12 cellular contexts compared by ENCODE assay signal in genomic region chr1:8464377-8464776, GRCh38.
DNase-seq lines count a peak whose midpoint lies in the region; ATAC-seq and TF ChIP-seq lines count a peak whose summit lies in the region.
"Had no signal": no experiment of that assay in that cellular context is flagged by ENCODE, and none has a peak within 500 bp of the region (broad histone marks: within the 10 kb centered on the region; RNA-seq: fewer than 3 reads in every experiment).

No MANE protein-coding gene starts in this region.

- CTCF ChIA-PET in WTC11 (lab: Charles Lee), result interaction anchor here (1.4 to 2.7 kb wide), 3 partner anchors 21 to 385 kb away, joined by 3 to 10 read pairs (median 6); no protein-coding TSS in a partner anchor

- ATAC-seq in WTC11, result peak; percentile 10
- ATAC-seq in GM19395 (IDR thresholded peaks at IDR 0.05; ENCODE audit: unreplicated experiment), result no peak
- ATAC-seq in HG03196 (IDR thresholded peaks at IDR 0.05; ENCODE audit: unreplicated experiment), result no peak
- ATAC-seq: foreskin keratinocyte had no signal

- H3K4me3 ChIP-seq in BLaER1 (no peak overlapping the region), prostate gland (no peak overlapping the region)

- no peak for TF ChIP-seq CTCF in WTC11 (IDR thresholded peaks at IDR 0.05)
- TF ChIP-seq CTCF in prostate gland (IDR thresholded peaks at IDR 0.05), result no peak

- H3K36me3 ChIP-seq in BLaER1 (peaks cover 66% of the 10 kb centered on the region), prostate gland (no peaks in the 10 kb centered on the region)
- H3K36me3 ChIP-seq: brain microvascular endothelial cell had no signal

- POLR2A ChIA-PET in WTC11 (lab: Charles Lee), result interaction anchor here (0.5 kb wide), 1 partner anchor 257 kb away, joined by 3 read pairs; no protein-coding TSS in a partner anchor

- no peaks in the 10 kb centered on the region for H3K9me3 Mint-ChIP-seq in WTC11
- H3K9me3 Mint-ChIP-seq: CD4-positive, CD25-positive, alpha-beta regulatory T cell had no signal

- DNase-seq in WTC11 (ENCODE audit: low spot score) (peak; percentile 24), kidney tubule cell (ENCODE audit: low spot score) (peak; percentile 20), prostate gland (ENCODE audit: low spot score) (no peak), cerebellar nuclear complex (lab: John Stamatoyannopoulos, UW) (no peak), NCI-H2081 (lab: John Stamatoyannopoulos, UW) (no peak)
- DNase-seq: brain microvascular endothelial cell, foreskin keratinocyte, NCI-H526 had no signal

- no peak for TF ChIP-seq POLR2A in prostate gland (IDR thresholded peaks at IDR 0.05)

- peaks cover 76% of the 10 kb centered on the region for H4K20me1 ChIP-seq in BLaER1

- WGBS in prostate gland, result 72% methylated on average over 4 of the region's 4 CpGs

- H3K4me2 ChIP-seq in BLaER1, result peak overlapping the region; percentile 76

- peak overlapping the region; percentile 27 for H3K27ac ChIP-seq in BLaER1
- peak overlapping the region; percentile 69 to 72 for H3K27ac ChIP-seq in prostate gland
- H3K27ac ChIP-seq: foreskin keratinocyte had no signal

- no peaks in the 10 kb centered on the region for H3K27me3 ChIP-seq in BLaER1
- no peaks in the 10 kb centered on the region for H3K27me3 ChIP-seq in prostate gland (replicated peaks; ENCODE audit: insufficient read depth)
- H3K27me3 ChIP-seq: brain microvascular endothelial cell, foreskin keratinocyte had no signal

- H3K4me1 ChIP-seq in BLaER1, result peaks cover 53% of the 10 kb centered on the region
- H3K4me1 ChIP-seq in prostate gland (replicated peaks), result peaks cover 43% of the 10 kb centered on the region

- H3K27ac Mint-ChIP-seq in WTC11, result peak overlapping the region; percentile 96

- intact Hi-C loops in prostate gland (cut with DNase I), result loop anchor here (10.0 kb wide), 2 partner anchors 100 to 260 kb away; no protein-coding TSS in a partner anchor

- peaks cover 73% of the 10 kb centered on the region for H3K4me1 Mint-ChIP-seq in WTC11

- peak overlapping the region; percentile 30; the same call in 1 of the 2 replicates for H3K9ac ChIP-seq in BLaER1

- H3K4me3 Mint-ChIP-seq in WTC11, result no peak overlapping the region
- H3K4me3 Mint-ChIP-seq: CD4-positive, CD25-positive, alpha-beta regulatory T cell had no signal

- no peaks in the 10 kb centered on the region for H3K9me3 ChIP-seq in BLaER1
- no peaks in the 10 kb centered on the region for H3K9me3 ChIP-seq in prostate gland

- no peaks in the 10 kb centered on the region for H3K36me3 Mint-ChIP-seq in WTC11

- H3K27me3 Mint-ChIP-seq in WTC11 (ENCODE audit: low read depth), result no peaks in the 10 kb centered on the region
- H3K27me3 Mint-ChIP-seq: CD4-positive, CD25-positive, alpha-beta regulatory T cell had no signal

TF ChIP-seq in WTC11, 78 proteins besides CTCF, POLR2A, EP300 and RAD21:
- TF ChIP-seq NR2C2 (CRISPR knock-in tag; IDR thresholded peaks at IDR 0.05), result no peak
- TF ChIP-seq ETV6 (CRISPR knock-in tag; IDR thresholded peaks at IDR 0.05), result no peak
- TF ChIP-seq MXD4 (CRISPR knock-in tag; IDR thresholded peaks at IDR 0.05; ENCODE audit: borderline replicate concordance), result no peak
- TF ChIP-seq, protein P1, sequence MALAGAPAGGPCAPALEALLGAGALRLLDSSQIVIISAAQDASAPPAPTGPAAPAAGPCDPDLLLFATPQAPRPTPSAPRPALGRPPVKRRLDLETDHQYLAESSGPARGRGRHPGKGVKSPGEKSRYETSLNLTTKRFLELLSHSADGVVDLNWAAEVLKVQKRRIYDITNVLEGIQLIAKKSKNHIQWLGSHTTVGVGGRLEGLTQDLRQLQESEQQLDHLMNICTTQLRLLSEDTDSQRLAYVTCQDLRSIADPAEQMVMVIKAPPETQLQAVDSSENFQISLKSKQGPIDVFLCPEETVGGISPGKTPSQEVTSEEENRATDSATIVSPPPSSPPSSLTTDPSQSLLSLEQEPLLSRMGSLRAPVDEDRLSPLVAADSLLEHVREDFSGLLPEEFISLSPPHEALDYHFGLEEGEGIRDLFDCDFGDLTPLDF (CRISPR knock-in tag; IDR thresholded peaks at IDR 0.05), result no peak
- no peak for TF ChIP-seq GTF2I (CRISPR knock-in tag; conservative IDR thresholded peaks at IDR 0.05)
- TF ChIP-seq FOXK1 (CRISPR knock-in tag; IDR thresholded peaks at IDR 0.05), result no peak
- TF ChIP-seq ELF4 (CRISPR knock-in tag; IDR thresholded peaks at IDR 0.05; ENCODE audit: low read depth), result no peak
- TF ChIP-seq ZNF138 (CRISPR knock-in tag; conservative IDR thresholded peaks at IDR 0.05), result no peak
- TF ChIP-seq ZNF232 (CRISPR knock-in tag; IDR thresholded peaks at IDR 0.05), result no peak
- no peak for TF ChIP-seq NR1H2 (CRISPR knock-in tag; IDR thresholded peaks at IDR 0.05)
- TF ChIP-seq, protein P2, sequence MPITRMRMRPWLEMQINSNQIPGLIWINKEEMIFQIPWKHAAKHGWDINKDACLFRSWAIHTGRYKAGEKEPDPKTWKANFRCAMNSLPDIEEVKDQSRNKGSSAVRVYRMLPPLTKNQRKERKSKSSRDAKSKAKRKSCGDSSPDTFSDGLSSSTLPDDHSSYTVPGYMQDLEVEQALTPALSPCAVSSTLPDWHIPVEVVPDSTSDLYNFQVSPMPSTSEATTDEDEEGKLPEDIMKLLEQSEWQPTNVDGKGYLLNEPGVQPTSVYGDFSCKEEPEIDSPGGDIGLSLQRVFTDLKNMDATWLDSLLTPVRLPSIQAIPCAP (CRISPR knock-in tag; IDR thresholded peaks at IDR 0.05), result no peak
- TF ChIP-seq ZBTB21 (CRISPR knock-in tag; IDR thresholded peaks at IDR 0.05; ENCODE audit: borderline replicate concordance), result no peak
- no peak for TF ChIP-seq GABPB1 (CRISPR knock-in tag; IDR thresholded peaks at IDR 0.05)
- no peak for TF ChIP-seq CREB1 (CRISPR knock-in tag; IDR thresholded peaks at IDR 0.05)

Comparison
In these comparisons a context has a peak if more than half of its experiments do, and no peak if none do; other contexts are left out.
1. DNase-seq: peak in WTC11 (single experiment) and kidney tubule cell (single experiment); none in prostate gland (single experiment), cerebellar nuclear complex (0 of 2) and NCI-H2081 (0 of 2).